11 cellular contexts compared by ENCODE assay signal in genomic region chr18:76398295-76398694, GRCh38.
"Had no signal": no experiment of that assay in that cellular context is flagged by ENCODE, and none has a peak within 500 bp of the region (broad histone marks: within the 10 kb centered on the region; RNA-seq: fewer than 3 reads in every experiment).

No MANE protein-coding gene starts in this region.

- H3K9me3 Mint-ChIP-seq: activated T-cell treated with anti-CD3 and anti-CD28 coated beads, Interleukin-2, amount 50 U/mL, for 24 hours; naive thymus-derived CD4-positive, alpha-beta T cell; T-helper 1 cell treated with Interleukin-12 subunit alpha and Interleukin-12 subunit beta and Interleukin-4 antibody, amounts not matched to agents 30 μg/mL and 1 μg/mL, for 36 hours had no signal

- H3K27me3 ChIP-seq: cardiac muscle cell, heart right ventricle, spleen, tibial artery had no signal

- H3K27ac ChIP-seq: cardiac muscle cell, heart right ventricle, spleen, tibial artery, WERI-Rb-1 had no signal

- H3K4me3 ChIP-seq: cardiac muscle cell, heart right ventricle, mucosa of descending colon, prostate gland, spleen, tibial artery had no signal

- H3K36me3 Mint-ChIP-seq: activated CD8-positive, alpha-beta memory T cell treated with anti-CD3 and anti-CD28 coated beads, Interleukin-2, amount 10 ng/mL, durations not matched to agents 7 days and 5 days had no signal

- H3K4me3 Mint-ChIP-seq: activated CD8-positive, alpha-beta memory T cell treated with anti-CD3 and anti-CD28 coated beads, Interleukin-2, amount 10 ng/mL, durations not matched to agents 7 days and 5 days; activated T-cell treated with anti-CD3 and anti-CD28 coated beads, Interleukin-2, amount 50 U/mL, for 24 hours; T-helper 1 cell treated with Interleukin-12 subunit alpha and Interleukin-12 subunit beta and Interleukin-4 antibody, amounts not matched to agents 30 μg/mL and 1 μg/mL, for 36 hours had no signal

- H3K9me3 ChIP-seq: heart right ventricle, mucosa of descending colon, prostate gland, spleen, tibial artery had no signal

- H3K36me3 ChIP-seq: cardiac muscle cell, prostate gland, tibial artery had no signal

- H3K4me1 ChIP-seq: prostate gland, tibial artery had no signal

- H3K27ac Mint-ChIP-seq: activated CD8-positive, alpha-beta memory T cell treated with anti-CD3 and anti-CD28 coated beads, Interleukin-2, amount 10 ng/mL, durations not matched to agents 7 days and 5 days; activated T-cell treated with anti-CD3 and anti-CD28 coated beads, Interleukin-2, amount 50 U/mL, for 24 hours; T-helper 1 cell treated with Interleukin-12 subunit alpha and Interleukin-12 subunit beta and Interleukin-4 antibody, amounts not matched to agents 30 μg/mL and 1 μg/mL, for 36 hours had no signal

- H3K27me3 Mint-ChIP-seq: activated T-cell treated with anti-CD3 and anti-CD28 coated beads, Interleukin-2, amount 50 U/mL, for 24 hours had no signal
